8 cellular contexts compared by ENCODE assay signal in the genomic region with DNA sequence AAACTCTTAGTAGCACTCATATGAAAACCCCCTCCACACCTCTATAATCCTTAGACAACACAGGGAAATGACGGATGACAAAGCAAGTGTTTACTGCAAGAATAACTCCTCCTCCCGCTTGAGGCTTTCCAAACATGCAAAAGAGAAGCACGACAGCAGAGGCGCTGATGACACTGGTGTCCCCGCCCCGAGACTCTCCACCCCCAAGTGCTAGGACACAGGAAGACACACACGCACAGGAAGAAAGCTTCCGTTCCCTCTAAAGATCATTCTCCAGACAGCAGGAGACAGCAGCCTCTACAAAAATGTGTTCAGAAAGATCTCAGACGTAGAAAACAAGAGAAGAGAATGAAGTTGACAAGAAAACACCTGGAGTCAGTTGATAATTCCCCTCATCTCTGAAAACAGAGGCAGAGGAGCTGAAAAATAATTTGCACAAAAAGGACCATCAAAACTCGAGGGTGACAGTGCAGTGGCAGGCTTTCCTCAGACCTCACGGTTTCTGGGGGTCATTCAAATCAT.
DNase-seq lines count a peak whose midpoint lies in the region; ATAC-seq and TF ChIP-seq lines count a peak whose summit lies in the region.

No MANE protein-coding gene starts in this region.

- no peaks in the 10 kb centered on the region for H3K36me3 Mint-ChIP-seq in activated naive CD8-positive, alpha-beta T cell treated with anti-CD3 and anti-CD28 coated beads, Interleukin-2, amount 10 ng/mL, durations not matched to agents 7 days and 5 days

- H3F3A ChIP-seq in SU-DHL-6 (ENCODE audit: insufficient read depth), result no peaks in the 10 kb centered on the region

- H3K9me2 ChIP-seq in SU-DHL-6 (replicated peaks; ENCODE audit: insufficient read depth, low read length), result no peaks in the 10 kb centered on the region

- peak overlapping the region; percentile 79 for H3K4me3 Mint-ChIP-seq in activated naive CD8-positive, alpha-beta T cell treated with anti-CD3 and anti-CD28 coated beads, Interleukin-2, amount 10 ng/mL, durations not matched to agents 7 days and 5 days

- POLR2A ChIA-PET in activated naive CD8-positive, alpha-beta T cell treated with anti-CD3 and anti-CD28 coated beads, Interleukin-2, amount 10 ng/mL, durations not matched to agents 7 days and 5 days (lab: Charles Lee), result interaction anchor here (0.6 to 1.1 kb wide), 2 partner anchors 9 to 114 kb away, joined by 3 to 4 read pairs; no protein-coding TSS in a partner anchor

- H3K4me1 ChIP-seq in left lung, result peaks cover 0 to 19% of the 10 kb centered on the region in 2 donors

- no peaks in the 10 kb centered on the region for H3K27me3 Mint-ChIP-seq in activated naive CD8-positive, alpha-beta T cell treated with anti-CD3 and anti-CD28 coated beads, Interleukin-2, amount 10 ng/mL, durations not matched to agents 7 days and 5 days

- H3K36me3 ChIP-seq in SU-DHL-6 (ENCODE audit: low read length) (no peaks in the 10 kb centered on the region), left lung (peaks cover 0 to 47% of the 10 kb centered on the region in 2 donors)

- intact Hi-C loops in left lung (cut with DNase I), result no loop called here

- no peaks in the 10 kb centered on the region for H4K20me1 ChIP-seq in SU-DHL-6 (ENCODE audit: low read depth, low read length)

- H2AFZ ChIP-seq in SU-DHL-6 (ENCODE audit: low read depth, low read length, severe bottlenecking), result peak overlapping the region; percentile 81

- no peak overlapping the region for H3K4me3 ChIP-seq in SU-DHL-6 (ENCODE audit: insufficient read depth, low read length, poor library complexity, severe bottlenecking)
- no peak overlapping the region for H3K4me3 ChIP-seq in left lung

- H3K27me3 ChIP-seq in SU-DHL-6 (ENCODE audit: low read length), result no peaks in the 10 kb centered on the region
- H3K27me3 ChIP-seq in left lung, result no peaks in the 10 kb centered on the region

- H3K9ac ChIP-seq in SU-DHL-6 (ENCODE audit: low read length), result peak overlapping the region; percentile 33; the same call in 1 of the 2 replicates

- TF ChIP-seq CTCF in SU-DHL-6 (IDR thresholded peaks at IDR 0.05; ENCODE audit: insufficient read depth, low read length, poor library complexity, severe bottlenecking), result no peak
- TF ChIP-seq CTCF in left lung (IDR thresholded peaks at IDR 0.05), result no peak

- H3K9me3 ChIP-seq in SU-DHL-6 (ENCODE audit: insufficient read depth, low read length), result no peaks in the 10 kb centered on the region
- H3K9me3 ChIP-seq in left lung, result no peaks in the 10 kb centered on the region

- peak overlapping the region; percentile 68 for H3K4me2 ChIP-seq in SU-DHL-6 (ENCODE audit: low read depth, low read length, poor library complexity, severe bottlenecking)

- H3K9me3 Mint-ChIP-seq in activated naive CD8-positive, alpha-beta T cell treated with anti-CD3 and anti-CD28 coated beads, Interleukin-2, amount 10 ng/mL, durations not matched to agents 7 days and 5 days, result no peaks in the 10 kb centered on the region

- H3K27ac Mint-ChIP-seq in activated naive CD8-positive, alpha-beta T cell treated with anti-CD3 and anti-CD28 coated beads, Interleukin-2, amount 10 ng/mL, durations not matched to agents 7 days and 5 days, result peak overlapping the region; percentile 96

- H3K4me1 Mint-ChIP-seq in activated naive CD8-positive, alpha-beta T cell treated with anti-CD3 and anti-CD28 coated beads, Interleukin-2, amount 10 ng/mL, durations not matched to agents 7 days and 5 days, result peaks cover 13% of the 10 kb centered on the region

- H3K27ac ChIP-seq in SU-DHL-6 (ENCODE audit: low read depth, low read length) (no peak overlapping the region), left lung (peak overlapping the region in 1 of 2 donors; percentile 67)

- no peaks in the 10 kb centered on the region for H3K79me2 ChIP-seq in SU-DHL-6 (ENCODE audit: insufficient read depth, low read length)

- DNase-seq in DMS53 treated with DMSO at 0.1 percent for 48 hours (lab: John Stamatoyannopoulos, UW; ENCODE audit: unreplicated experiment) (peak; percentile 42), left lung (peak in 1 of 2 donors; percentile 67), NCI-H748 treated with DMSO at 0.1 percent for 48 hours (lab: John Stamatoyannopoulos, UW) (no peak)
- DNase-seq in activated naive CD8-positive, alpha-beta T cell treated with anti-CD3 and anti-CD28 coated beads, Interleukin-2, amount 10 ng/mL, durations not matched to agents 7 days and 5 days, result peak; percentile 51
- DNase-seq in stimulated activated CD8-positive, alpha-beta memory T cell treated with anti-CD3 and anti-CD28 coated beads, Interleukin-12 subunit alpha, Interleukin-12 subunit beta, amount 100 ng/mL, for 4 hours (ENCODE audit: low read depth), result peak; percentile 36

- ATAC-seq in HG03045 (IDR thresholded peaks at IDR 0.05; ENCODE audit: unreplicated experiment), result peak; percentile 59
- ATAC-seq in activated naive CD8-positive, alpha-beta T cell treated with anti-CD3 and anti-CD28 coated beads, Interleukin-2, amount 10 ng/mL, durations not matched to agents 7 days and 5 days (ENCODE audit: low read depth), result peak; percentile 87
- ATAC-seq in left lung, result peak; percentile 65
- no peak for ATAC-seq in GM19467 (IDR thresholded peaks at IDR 0.05; ENCODE audit: unreplicated experiment)
